In genomic region chr10:119391430-119392313, GRCh38 we compare ENCODE assay signal across 23 cellular contexts.
DNase-seq lines count a peak whose midpoint lies in the region; ATAC-seq, FAIRE-seq and TF ChIP-seq lines count a peak whose summit lies in the region.
"Had no signal": no experiment of that assay in that cellular context is flagged by ENCODE, and none has a peak within 500 bp of the region (broad histone marks: within the 10 kb centered on the region; RNA-seq: fewer than 3 reads in every experiment).

No MANE protein-coding gene starts in this region.

- H3K18ac ChIP-seq in H1 (ENCODE audit: extremely low read depth, low read length): no peak overlapping the region

- H2BK20ac ChIP-seq in H1 (ENCODE audit: low read length): no peak overlapping the region

- ATAC-seq in mucosa of descending colon (no peak), HG02970 (IDR thresholded peaks at IDR 0.05; ENCODE audit: low FRiP score, unreplicated experiment) (no peak)
- ATAC-seq: SK-N-SH treated with all-trans-retinoic acid at 6 μM for 48 hours had no signal

- DNase-seq in AG08395 (ENCODE audit: low spot score): peak; percentile 51
- DNase-seq in GM04504 (ENCODE audit: low read depth): peak; percentile 59
- DNase-seq in H1 (ENCODE audit: low read depth in 1 of 2, low spot score in 2 of 2): no peak
- DNase-seq in mucosa of descending colon: peak in 2 of 3 donors; percentile 8 to 42
- DNase-seq in cerebellar cortex (ENCODE audit: low spot score): no peak
- no peak for DNase-seq in NAMALWA (ENCODE audit: low spot score)
- no peak for DNase-seq in tibial nerve (ENCODE audit: low spot score in 2 of 2)
- DNase-seq: activated naive CD4-positive, alpha-beta T cell; Calu3; HCEC 1CT; kidney; NCI-H1417; NCI-H2171 treated with DMSO at 0.1 percent for 48 hours; NCI-H82; stimulated activated CD4-positive, alpha-beta T cell treated with anti-CD3 and anti-CD28 coated beads, Interleukin-15, amount 100 ng/mL, for 24 hours; T1000 had no signal

- H3K79me2 ChIP-seq in H1 (ENCODE audit: control insufficient read depth in 1 of 2, insufficient read depth in 2 of 2, low read length in 2 of 2): no peaks in the 10 kb centered on the region

- no peak for TF ChIP-seq RAD21 in H1 (IDR thresholded peaks at IDR 0.05 in 1 of 2, conservative IDR thresholded peaks at IDR 0.05 in 1 of 2; ENCODE audit: low read depth in 2 of 2, low read length in 2 of 2)

- POLR2A ChIA-PET in H1 (lab: Charles Lee; ENCODE audit: partially characterized antibody): no interaction called here

- FAIRE-seq in H1 (lab: Jason Lieb, UNC): no peak
- FAIRE-seq: G401.6, kidney, urothelium cell line had no signal

- H4K5ac ChIP-seq in H1 (ENCODE audit: insufficient read length, low read depth, low read length): no peak overlapping the region

- H3K9me3 ChIP-seq in H1 (ENCODE audit: insufficient read depth in 2 of 2, low read depth in 1 of 2, low read length in 1 of 2) (no peaks in the 10 kb centered on the region), mucosa of descending colon (no peaks in the 10 kb centered on the region), tibial nerve (no peaks in the 10 kb centered on the region)
- H3K9me3 ChIP-seq: ascending aorta had no signal

- H3K27ac ChIP-seq in H1 (ENCODE audit: low read depth, low read length): no peak overlapping the region
- H3K27ac ChIP-seq in tibial nerve: peak overlapping the region in 2 of 4 donors; percentile 44 to 52
- H3K27ac ChIP-seq: epithelial cell of prostate had no signal

- H3K4ac ChIP-seq in H1 (replicated peaks; ENCODE audit: insufficient read length, low read depth, low read length): no peak overlapping the region

- H3K14ac ChIP-seq in H1 (ENCODE audit: insufficient read length): no peak overlapping the region

- CTCF ChIA-PET in H1 (lab: Charles Lee; ENCODE audit: partially characterized antibody): interaction anchor here (0.6 to 2.0 kb wide), 6 partner anchors 9 to 132 kb away, joined by 3 to 8 read pairs (median 4); no protein-coding TSS in a partner anchor

- no peak overlapping the region for H2BK5ac ChIP-seq in H1 (ENCODE audit: low read depth, low read length)

- 94% methylated on average over 19 of the region's 20 CpGs; no CpG with 5 or more reads in 1 of the 2 experiments for WGBS in H1 (ENCODE audit: extremely low coverage in 1 of 2, insufficient coverage in 1 of 2, insufficient read length in 1 of 2, insufficient replicate concordance in 2 of 2, low coverage in 1 of 2, low lambda C conversion rate in 2 of 2, missing lambda C conversion rate in 1 of 2), 2 experiments
- 83 to 86% methylated on average over 18 to 20 of the region's 20 CpGs for whole genome bisulfite sequencing in tibial nerve, 2 donors

- no peaks in the 10 kb centered on the region for H3K79me1 ChIP-seq in H1 (ENCODE audit: low read depth, low read length)

- H3K27me3 ChIP-seq in H1 (replicated peaks in 1 of 4; ENCODE audit: control insufficient read depth in 3 of 4, extremely low read depth in 1 of 4, insufficient read depth in 3 of 4, low read length in 3 of 4): no peaks in the 10 kb centered on the region
- H3K27me3 ChIP-seq in tibial nerve: no peaks in the 10 kb centered on the region
- H3K27me3 ChIP-seq: ascending aorta had no signal

- intact Hi-C loops in mucosa of descending colon (cut with DNase I, micrococcal nuclease): no loop called here

- no peak overlapping the region for H3K56ac ChIP-seq in H1 (replicated peaks; ENCODE audit: insufficient read length, low read depth, low read length)

- peak overlapping the region; percentile 75; the same call in 1 of the 2 replicates for H4K8ac ChIP-seq in H1 (ENCODE audit: extremely low read depth, insufficient read depth, low read length)

- H2AK5ac ChIP-seq in H1 (ENCODE audit: low read depth, low read length): no peak overlapping the region

- TF ChIP-seq POLR2A in H1 (IDR thresholded peaks at IDR 0.05; ENCODE audit: control extremely low read depth in 1 of 2, low read depth in 2 of 2, low read length in 2 of 2): no peak
- no peak for TF ChIP-seq POLR2A in tibial nerve (IDR thresholded peaks at IDR 0.05)

- no peak overlapping the region for H3K9ac ChIP-seq in H1 (replicated peaks in 1 of 4; ENCODE audit: extremely low read depth in 1 of 4, low read depth in 3 of 4, low read length in 3 of 4)

- no peak overlapping the region for H3K4me2 ChIP-seq in H1 (ENCODE audit: insufficient read depth in 1 of 2, low read depth in 2 of 2, low read length in 2 of 2)

- H2BK120ac ChIP-seq in H1 (replicated peaks; ENCODE audit: low read depth, low read length): no peak overlapping the region

- peaks cover 8% of the 10 kb centered on the region; the same call in 1 of the 2 replicates for H3K23me2 ChIP-seq in H1 (ENCODE audit: low read depth, low read length)

- H3K4me3 ChIP-seq in H1 (ENCODE audit: extremely low read depth in 1 of 4, insufficient read depth in 2 of 4, low read depth in 3 of 4, low read length in 4 of 4) (no peak overlapping the region), mucosa of descending colon (no peak overlapping the region), tibial nerve (no peak overlapping the region)
- H3K4me3 ChIP-seq: ascending aorta, coronary artery had no signal

- no peak overlapping the region for H3K23ac ChIP-seq in H1 (ENCODE audit: insufficient read length)

- H4K91ac ChIP-seq in H1 (replicated peaks; ENCODE audit: insufficient read length, low read length): no peak overlapping the region

- no peak for TF ChIP-seq CTCF in H1 (IDR thresholded peaks at IDR 0.05; ENCODE audit: control extremely low read depth in 1 of 3, insufficient read depth in 1 of 3, low read depth in 1 of 3, low read length in 3 of 3)
- TF ChIP-seq CTCF in mucosa of descending colon (IDR thresholded peaks at IDR 0.05): no peak
- TF ChIP-seq CTCF in tibial nerve (IDR thresholded peaks at IDR 0.05): no peak

- no peaks in the 10 kb centered on the region for H3K36me3 ChIP-seq in H1 (ENCODE audit: control insufficient read depth in 2 of 4, insufficient read depth in 4 of 4, low read length in 3 of 4)
- H3K36me3 ChIP-seq in mucosa of descending colon (ENCODE audit: low read depth): no peaks in the 10 kb centered on the region
- H3K36me3 ChIP-seq in tibial nerve: peaks cover 0 to 6% (median 0%) of the 10 kb centered on the region in 3 donors

- no peak overlapping the region for H2BK12ac ChIP-seq in H1 (ENCODE audit: low read depth, low read length)

- no peak overlapping the region for H2AFZ ChIP-seq in H1 (ENCODE audit: low read length)

- H2BK15ac ChIP-seq in H1 (ENCODE audit: low read length): no peak overlapping the region

- peaks cover 0 to 4% of the 10 kb centered on the region in 2 experiments for H4K20me1 ChIP-seq in H1 (replicated peaks in 1 of 2; ENCODE audit: control insufficient read depth in 1 of 2, insufficient read depth in 2 of 2, low read length in 2 of 2)

- no peak for TF ChIP-seq EP300 in H1 (IDR thresholded peaks at IDR 0.05; ENCODE audit: borderline replicate concordance in 1 of 2, low read depth in 2 of 2, low read length in 2 of 2)
- peak in 1 of 2 donors; percentile 3 for TF ChIP-seq EP300 in tibial nerve (IDR thresholded peaks at IDR 0.05)

- H3K4me1 ChIP-seq in H1 (replicated peaks in 1 of 4; ENCODE audit: control insufficient read depth in 3 of 4, insufficient read depth in 4 of 4, low read length in 3 of 4): peaks cover 0 to 2% (median 0%) of the 10 kb centered on the region in 4 experiments; a peak in 1 of 7 replicates
- peaks cover 18% of the 10 kb centered on the region for H3K4me1 ChIP-seq in mucosa of descending colon (ENCODE audit: low read depth)
- peaks cover 0 to 39% (median 10%) of the 10 kb centered on the region in 4 donors for H3K4me1 ChIP-seq in tibial nerve

TF ChIP-seq in H1, 55 proteins besides CTCF, POLR2A, EP300 and RAD21 (continues in another document):
- TF ChIP-seq TAF1 (IDR thresholded peaks at IDR 0.05; ENCODE audit: low read depth, low read length): no peak

Comparison
In these comparisons a context has a peak if more than half of its experiments do, and no peak if none do; other contexts are left out.
1. DNase-seq: peak in AG08395 (single experiment), GM04504 (single experiment) and mucosa of descending colon (2 of 3); none in H1 (0 of 2), cerebellar cortex (single experiment), NAMALWA (single experiment) and tibial nerve (0 of 2).